ENCODE assay signal across 6 cellular contexts in the genomic region with DNA sequence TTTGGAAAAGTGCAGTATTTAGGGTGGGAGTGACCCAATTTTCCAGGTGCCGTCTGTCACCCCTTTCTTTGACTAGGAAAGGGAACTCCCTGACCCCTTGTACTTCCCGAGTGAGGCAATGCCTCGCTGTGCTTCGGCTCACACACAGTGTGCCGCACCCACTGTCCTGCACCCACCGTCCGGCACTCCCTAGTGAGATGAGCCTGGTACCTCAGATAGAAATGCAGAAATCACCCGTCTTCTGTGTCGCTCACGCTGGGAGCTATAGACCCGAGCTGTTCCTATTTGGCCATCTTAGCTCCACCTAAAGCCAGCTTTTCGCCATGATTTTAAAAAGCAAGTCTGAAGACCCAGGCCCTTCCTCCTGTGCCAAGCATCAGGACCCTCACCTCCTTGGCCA.
DNase-seq lines count a peak whose midpoint lies in the region; ATAC-seq and TF ChIP-seq lines count a peak whose summit lies in the region.
"Not testable (repeated sequence)": the region's sequence is repeated elsewhere in the genome, so short reads cannot be mapped to it uniquely, and the experiment has no call there.

No MANE protein-coding gene starts in this region.

- not testable (repeated sequence) for ATAC-seq in RWPE2 (ENCODE audit: low read depth)

- DNase-seq in RWPE2 (ENCODE audit: low spot score) (peak; percentile 11), colonic mucosa (peak; percentile 4), right atrium auricular region (ENCODE audit: low spot score) (peak; percentile 5), mesenteric fat pad (ENCODE audit: low spot score) (peak; percentile 49), spleen (peak; percentile 25)
- DNase-seq in activated CD8-positive, alpha-beta memory T cell treated with anti-CD3 and anti-CD28 coated beads, Interleukin-2, amount 50 U/mL, for 48 hours: peak; percentile 1

- intact Hi-C loops in colonic mucosa (cut with DNase I); spleen (cut with DNase I; ENCODE audit: low total_unique reads): not testable (repeated sequence)

- not testable (repeated sequence) for H3K4me1 ChIP-seq in RWPE2 (ENCODE audit: insufficient read depth, poor library complexity, severe bottlenecking); colonic mucosa; right atrium auricular region; spleen

- TF ChIP-seq CTCF in RWPE2 (IDR thresholded peaks at IDR 0.05; ENCODE audit: poor library complexity, severe bottlenecking); colonic mucosa (IDR thresholded peaks at IDR 0.05); right atrium auricular region (IDR thresholded peaks at IDR 0.05); spleen (IDR thresholded peaks at IDR 0.05 in 8 of 11, conservative IDR thresholded peaks at IDR 0.05 in 3 of 11): not testable (repeated sequence)

- not testable (repeated sequence) for H3K9me3 ChIP-seq in RWPE2 (ENCODE audit: severe bottlenecking); colonic mucosa; right atrium auricular region
- H3K9me3 ChIP-seq in spleen: peaks cover 0 to 11% (median 3%) of the 10 kb centered on the region in 8 donors

- not testable (repeated sequence) for H3K4me3 ChIP-seq in RWPE2 (ENCODE audit: severe bottlenecking); colonic mucosa; right atrium auricular region; spleen

- not testable (repeated sequence) for TF ChIP-seq POLR2A in spleen (IDR thresholded peaks at IDR 0.05)

- WGBS in spleen, 5 donors: 79 to 89% (median 81%) methylated on average over 12 of the region's 12 CpGs

- not testable (repeated sequence) for H3K36me3 ChIP-seq in RWPE2 (ENCODE audit: low read depth); colonic mucosa; right atrium auricular region; spleen

- H3K27me3 ChIP-seq in RWPE2 (ENCODE audit: insufficient read depth, poor library complexity, severe bottlenecking); colonic mucosa; right atrium auricular region; spleen (replicated peaks in 1 of 7): not testable (repeated sequence)

- H3K9ac ChIP-seq in colonic mucosa (ENCODE audit: low read depth in 2 of 2, low read length in 2 of 2): not testable (repeated sequence)

- not testable (repeated sequence) for H3K27ac ChIP-seq in RWPE2 (ENCODE audit: poor library complexity, severe bottlenecking); colonic mucosa; right atrium auricular region; spleen
